8 cellular contexts compared by ENCODE assay signal in genomic region chr2:171317492-171318125, GRCh38.
DNase-seq lines count a peak whose midpoint lies in the region; ATAC-seq, FAIRE-seq and TF ChIP-seq lines count a peak whose summit lies in the region.

No MANE protein-coding gene starts in this region.

- ATAC-seq in GM21576 (IDR thresholded peaks at IDR 0.05; ENCODE audit: unreplicated experiment) (peak; percentile 38), upper lobe of right lung (no peak), GM21423 (IDR thresholded peaks at IDR 0.05; ENCODE audit: unreplicated experiment) (no peak)

- DNase-seq in GM18507 (ENCODE audit: extremely low spot score, insufficient read length, low read depth) (no peak), RPMI8226 (peak; percentile 71), inferior parietal cortex (ENCODE audit: extremely low spot score) (peak; percentile 31), kidney (no peak), upper lobe of right lung (no peak), NCI-H146 treated with DMSO at 0.1 percent for 48 hours (lab: John Stamatoyannopoulos, UW; ENCODE audit: unreplicated experiment) (no peak)

- no peak overlapping the region for H3K9ac ChIP-seq in kidney (ENCODE audit: low read length in 2 of 2)

- TF ChIP-seq CTCF in kidney (IDR thresholded peaks at IDR 0.05; ENCODE audit: borderline replicate concordance, extremely low read depth, insufficient read depth): no peak
- TF ChIP-seq CTCF in upper lobe of right lung (IDR thresholded peaks at IDR 0.05): no peak

- no peak overlapping the region for H3K27ac ChIP-seq in kidney (ENCODE audit: low read depth in 2 of 2, low read length in 2 of 2)
- H3K27ac ChIP-seq in upper lobe of right lung: no peak overlapping the region

- H3K4me3 ChIP-seq in kidney (ENCODE audit: low read length in 2 of 2) (no peak overlapping the region), upper lobe of right lung (no peak overlapping the region)

- no peaks in the 10 kb centered on the region for H3K27me3 ChIP-seq in upper lobe of right lung

- H3K36me3 ChIP-seq in kidney (ENCODE audit: control insufficient read depth in 1 of 2, insufficient read depth in 2 of 2, low read length in 2 of 2) (no peaks in the 10 kb centered on the region), upper lobe of right lung (no peaks in the 10 kb centered on the region)

- FAIRE-seq in GM18507 (lab: Jason Lieb, UNC) (peak; percentile 72), kidney (lab: Jason Lieb, UNC) (no peak)

- H3K4me1 ChIP-seq in kidney (ENCODE audit: control insufficient read depth in 1 of 2, insufficient read depth in 1 of 2, low read depth in 1 of 2, low read length in 2 of 2) (no peaks in the 10 kb centered on the region), upper lobe of right lung (no peaks in the 10 kb centered on the region)

- H3K9me3 ChIP-seq in kidney (ENCODE audit: control insufficient read depth in 1 of 2, low read length in 2 of 2) (no peaks in the 10 kb centered on the region), upper lobe of right lung (no peaks in the 10 kb centered on the region)

- intact Hi-C loops in kidney (cut with DNase I) (no loop called here), upper lobe of right lung (cut with DNase I) (no loop called here)

Comparison
In these comparisons a context has a peak if more than half of its experiments do, and no peak if none do; other contexts are left out.
1. DNase-seq: peak in RPMI8226 (single experiment) and inferior parietal cortex (single experiment); none in GM18507 (single experiment), kidney (single experiment), upper lobe of right lung (single experiment) and NCI-H146 treated with DMSO at 0.1 percent for 48 hours (single experiment).